12 cellular contexts compared by ENCODE assay signal in genomic region chr4:55768291-55768690, GRCh38. TPM values are rescaled to one million over a fixed set of nuclear protein-coding genes. Genes with fewer than 3 reads are reported as not detected.
DNase-seq lines count a peak whose midpoint lies in the region; ATAC-seq and TF ChIP-seq lines count a peak whose summit lies in the region.
"Had no signal": no experiment of that assay in that cellular context is flagged by ENCODE, and none has a peak within 500 bp of the region (broad histone marks: within the 10 kb centered on the region; RNA-seq: fewer than 3 reads in every experiment).

No MANE protein-coding gene starts in this region.

- CTCF ChIA-PET in AG04449 (lab: Yijun Ruan, JAX) = no interaction called here

- DNase-seq in AG04449 (ENCODE audit: low read depth, low spot score) (peak; percentile 62), HT1080 (ENCODE audit: low read depth) (peak; percentile 80), astrocyte of the hippocampus (ENCODE audit: low read depth, low spot score) (peak; percentile 83), iPS DF 6.9 (ENCODE audit: low read depth, low spot score) (peak; percentile 16), ureter (ENCODE audit: low spot score) (no peak), NK-92 (lab: John Stamatoyannopoulos, UW; ENCODE audit: unreplicated experiment) (no peak), NCI-H2029 (lab: John Stamatoyannopoulos, UW) (no peak)
- DNase-seq: central memory CD4-positive, alpha-beta T cell; NCI-H2081; retina had no signal

- no peak for TF ChIP-seq CTCF in AG04449 (IDR thresholded peaks at IDR 0.05; ENCODE audit: insufficient read depth, low read length, missing control alignments)

- no CpG with 5 or more reads among the region's 3 CpGs for WGBS in iPS DF 6.9 (ENCODE audit: insufficient coverage, insufficient read length)

- ATAC-seq in GM18909 (IDR thresholded peaks at IDR 0.05; ENCODE audit: poor library complexity, unreplicated experiment) = no peak

- no peaks in the 10 kb centered on the region for H3K9me3 ChIP-seq in iPS DF 6.9 (ENCODE audit: control insufficient read depth, insufficient read depth, low read length)

- no peaks in the 10 kb centered on the region for H3K27me3 ChIP-seq in iPS DF 6.9 (ENCODE audit: control insufficient read depth, insufficient read depth, low read length)

- no peak overlapping the region for H3K4me3 ChIP-seq in AG04449 (ENCODE audit: low read depth, low read length)
- H3K4me3 ChIP-seq in iPS DF 6.9 (ENCODE audit: low read length) = no peak overlapping the region

- POLR2A ChIA-PET in AG04449 (lab: Yijun Ruan, JAX) = no interaction called here

- H3K36me3 ChIP-seq in iPS DF 6.9 (ENCODE audit: control insufficient read depth, insufficient read depth, low read length) = no peaks in the 10 kb centered on the region

- no peak overlapping the region for H3K27ac ChIP-seq in iPS DF 6.9 (ENCODE audit: low read length)
- H3K27ac ChIP-seq: C4-2B had no signal

- no peaks in the 10 kb centered on the region for H3K4me1 ChIP-seq in iPS DF 6.9 (ENCODE audit: control insufficient read depth, insufficient read depth, low read length)

RNA-seq across cellular contexts. Expression of gene EXOC1L, which starts 51.3 kb away (rescaled TPM):
- not detected in 2 replicates for total RNA-seq in HT1080 (2014; rRNA removed; shearing (Covaris generic))
- not detected in 2 replicates for polyA plus RNA-seq in HT1080 (2015; cell fraction: cytosol; rRNA removed)
- polyA plus RNA-seq in HT1080 (2015; cell fraction: nucleus; rRNA removed) = not detected in 2 replicates
- total RNA-seq in ureter = not detected

Comparison
In these comparisons a context has a peak if more than half of its experiments do, and no peak if none do; other contexts are left out.
1. DNase-seq: peak in AG04449 (single experiment), HT1080 (single experiment), astrocyte of the hippocampus (single experiment) and iPS DF 6.9 (single experiment); none in ureter (single experiment), NK-92 (single experiment) and NCI-H2029 (single experiment).